1 cellular context compared by ENCODE assay signal in the genomic region with DNA sequence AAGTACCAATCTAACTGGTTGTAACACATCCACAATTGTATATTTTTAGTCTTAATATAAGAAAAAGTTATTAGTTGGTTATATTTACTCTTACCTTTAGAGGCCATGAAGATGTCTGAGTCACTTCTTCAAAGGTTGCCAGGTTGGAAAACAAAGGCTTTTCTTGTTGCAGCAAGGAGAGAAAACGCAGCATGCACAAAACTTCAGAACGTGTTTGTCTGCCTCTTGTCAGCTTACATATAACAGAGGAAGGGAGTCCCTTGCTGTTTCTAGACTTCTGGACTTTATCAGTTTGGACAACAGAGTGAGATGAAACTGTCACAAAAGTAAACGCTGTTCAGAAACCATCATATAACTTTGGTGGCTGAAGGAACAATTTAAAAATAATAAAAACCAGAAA.
TF ChIP-seq lines count a peak whose summit lies in the region.

A gene with protein sequence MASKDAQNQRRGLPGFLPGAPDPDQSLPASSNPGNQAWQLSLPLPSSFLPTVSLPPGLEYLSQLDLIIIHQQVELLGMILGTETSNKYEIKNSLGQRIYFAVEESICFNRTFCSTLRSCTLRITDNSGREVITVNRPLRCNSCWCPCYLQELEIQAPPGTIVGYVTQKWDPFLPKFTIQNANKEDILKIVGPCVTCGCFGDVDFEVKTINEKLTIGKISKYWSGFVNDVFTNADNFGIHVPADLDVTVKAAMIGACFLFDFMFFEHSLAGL (minus strand): TSS at position 241 of the 400 bp plus-strand sequence. CDS start 134 bp downstream, at position 107.

TF ChIP-seq in HepG2, 621 proteins besides CTCF, POLR2A, EP300 and RAD21:
- TF ChIP-seq GATAD2A (CRISPR knock-in tag; IDR thresholded peaks at IDR 0.05) (0 out of 2 replicates have a peak, but pooled peaks have one; percentile 14), TCF7 (IDR thresholded peaks at IDR 0.05; ENCODE audit: low read depth) (peak; percentile 14; the same call in 1 of the 2 replicates), SOX13 (IDR thresholded peaks at IDR 0.05) (0 out of 2 replicates have a peak, but pooled peaks have one; percentile 16), SOX13 (CRISPR knock-in tag; conservative IDR thresholded peaks at IDR 0.05 in 1 of 2, IDR thresholded peaks at IDR 0.05 in 1 of 2) (no peak), HMGA1 (CRISPR knock-in tag; conservative IDR thresholded peaks at IDR 0.05) (no peak)
- TF ChIP-seq, protein P1, sequence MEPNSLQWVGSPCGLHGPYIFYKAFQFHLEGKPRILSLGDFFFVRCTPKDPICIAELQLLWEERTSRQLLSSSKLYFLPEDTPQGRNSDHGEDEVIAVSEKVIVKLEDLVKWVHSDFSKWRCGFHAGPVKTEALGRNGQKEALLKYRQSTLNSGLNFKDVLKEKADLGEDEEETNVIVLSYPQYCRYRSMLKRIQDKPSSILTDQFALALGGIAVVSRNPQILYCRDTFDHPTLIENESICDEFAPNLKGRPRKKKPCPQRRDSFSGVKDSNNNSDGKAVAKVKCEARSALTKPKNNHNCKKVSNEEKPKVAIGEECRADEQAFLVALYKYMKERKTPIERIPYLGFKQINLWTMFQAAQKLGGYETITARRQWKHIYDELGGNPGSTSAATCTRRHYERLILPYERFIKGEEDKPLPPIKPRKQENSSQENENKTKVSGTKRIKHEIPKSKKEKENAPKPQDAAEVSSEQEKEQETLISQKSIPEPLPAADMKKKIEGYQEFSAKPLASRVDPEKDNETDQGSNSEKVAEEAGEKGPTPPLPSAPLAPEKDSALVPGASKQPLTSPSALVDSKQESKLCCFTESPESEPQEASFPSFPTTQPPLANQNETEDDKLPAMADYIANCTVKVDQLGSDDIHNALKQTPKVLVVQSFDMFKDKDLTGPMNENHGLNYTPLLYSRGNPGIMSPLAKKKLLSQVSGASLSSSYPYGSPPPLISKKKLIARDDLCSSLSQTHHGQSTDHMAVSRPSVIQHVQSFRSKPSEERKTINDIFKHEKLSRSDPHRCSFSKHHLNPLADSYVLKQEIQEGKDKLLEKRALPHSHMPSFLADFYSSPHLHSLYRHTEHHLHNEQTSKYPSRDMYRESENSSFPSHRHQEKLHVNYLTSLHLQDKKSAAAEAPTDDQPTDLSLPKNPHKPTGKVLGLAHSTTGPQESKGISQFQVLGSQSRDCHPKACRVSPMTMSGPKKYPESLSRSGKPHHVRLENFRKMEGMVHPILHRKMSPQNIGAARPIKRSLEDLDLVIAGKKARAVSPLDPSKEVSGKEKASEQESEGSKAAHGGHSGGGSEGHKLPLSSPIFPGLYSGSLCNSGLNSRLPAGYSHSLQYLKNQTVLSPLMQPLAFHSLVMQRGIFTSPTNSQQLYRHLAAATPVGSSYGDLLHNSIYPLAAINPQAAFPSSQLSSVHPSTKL (CRISPR knock-in tag; IDR thresholded peaks at IDR 0.05), result 0 out of 2 replicates have a peak, but pooled peaks have one; percentile 30
TF ChIP-seq in HepG2: peak in this region for 4.
